In genomic region chr5:157266286-157267007, GRCh38 we compare ENCODE assay signal across 8 cellular contexts. TPM values are rescaled to one million over a fixed set of nuclear protein-coding genes. Genes with fewer than 3 reads are reported as not detected.
DNase-seq lines count a peak whose midpoint lies in the region; ATAC-seq and TF ChIP-seq lines count a peak whose summit lies in the region.

No MANE protein-coding gene starts in this region.

- ATAC-seq in CD4-positive, CD25-positive, alpha-beta regulatory T cell (ENCODE audit: low read depth in 2 of 2): peak; percentile 24 to 44
- ATAC-seq in GM19043 (IDR thresholded peaks at IDR 0.05; ENCODE audit: low read depth, unreplicated experiment) (peak; percentile 29), HG03196 (IDR thresholded peaks at IDR 0.05; ENCODE audit: unreplicated experiment) (peak; percentile 35), T-cell (replicated peaks in 1 of 4) (peak; percentile 36 to 55 (median 52)), lung (ENCODE audit: insufficient read depth, low FRiP score) (peak; percentile 35)

- peak overlapping the region; percentile 17 to 100 (median 92) for H3K27ac Mint-ChIP-seq in CD4-positive, CD25-positive, alpha-beta regulatory T cell
- peak overlapping the region; percentile 90 to 96 for H3K27ac Mint-ChIP-seq in T-cell

- no peaks in the 10 kb centered on the region for H3K27me3 Mint-ChIP-seq in CD4-positive, CD25-positive, alpha-beta regulatory T cell
- no peaks in the 10 kb centered on the region for H3K27me3 Mint-ChIP-seq in T-cell

- H3K27ac ChIP-seq in CD4-positive, CD25-positive, alpha-beta regulatory T cell (ENCODE audit: insufficient read depth, low read length, poor library complexity, severe bottlenecking): peak overlapping the region; percentile 97
- H3K27ac ChIP-seq in lung (ENCODE audit: low read depth in 1 of 2, low read length in 1 of 2): peak overlapping the region; percentile 67 to 76
- H3K27ac ChIP-seq in temporal lobe (ENCODE audit: low read depth, low read length): peak overlapping the region; percentile 58

- H3K4me3 Mint-ChIP-seq in CD4-positive, CD25-positive, alpha-beta regulatory T cell: peak overlapping the region; percentile 92 to 97 (median 96)
- peak overlapping the region; percentile 91 to 93 (median 92) for H3K4me3 Mint-ChIP-seq in T-cell

- H3K4me1 Mint-ChIP-seq in CD4-positive, CD25-positive, alpha-beta regulatory T cell: peaks cover 28 to 79% (median 54%) of the 10 kb centered on the region in 4 donors
- peaks cover 70 to 80% (median 78%) of the 10 kb centered on the region in 3 donors for H3K4me1 Mint-ChIP-seq in T-cell

- peaks cover 2% of the 10 kb centered on the region for H3K36me3 ChIP-seq in CD4-positive, CD25-positive, alpha-beta regulatory T cell (ENCODE audit: control insufficient read depth, insufficient read depth, low read length)
- no peaks in the 10 kb centered on the region for H3K36me3 ChIP-seq in lung (ENCODE audit: control insufficient read depth in 2 of 2, insufficient read depth in 2 of 2, low read length in 2 of 2)

- CTCF ChIA-PET in T-cell (lab: Charles Lee): interaction anchor here in 1 of 2 donors (1.1 to 2.3 kb wide), 6 partner anchors 13 to 124 kb away, joined by 3 to 15 read pairs (median 6); partner anchors contain the start of genes ITK and MED7

- POLR2A ChIA-PET in T-cell (lab: Charles Lee): interaction anchor here (0.6 to 2.6 kb wide), 3 partner anchors 13 to 121 kb away, joined by 3 to 9 read pairs (median 5); no protein-coding TSS in a partner anchor

- WGBS in lung, 2 donors: 3 to 4% methylated on average over 45 to 62 of the region's 62 CpGs

- DNase-seq in CD4-positive, CD25-positive, alpha-beta regulatory T cell: peak; percentile 52 to 62 (median 60)
- DNase-seq in T-cell: peak in 23 of 34 experiments; percentile 22 to 59 (median 43)
- no peak for DNase-seq in choroid plexus epithelial cell (ENCODE audit: low read depth)
- no peak for DNase-seq in lung (ENCODE audit: low spot score)
- no peak for DNase-seq in DMS153 (lab: John Stamatoyannopoulos, UW)

- peaks cover 21% of the 10 kb centered on the region for H3K36me3 Mint-ChIP-seq in CD4-positive, CD25-positive, alpha-beta regulatory T cell
- H3K36me3 Mint-ChIP-seq in T-cell: peaks cover 25% of the 10 kb centered on the region

- no peaks in the 10 kb centered on the region for H3K9me3 ChIP-seq in CD4-positive, CD25-positive, alpha-beta regulatory T cell (ENCODE audit: control insufficient read depth in 2 of 2, low read length in 2 of 2)
- no peaks in the 10 kb centered on the region for H3K9me3 ChIP-seq in lung (ENCODE audit: control insufficient read depth in 2 of 2, insufficient read depth in 1 of 2, low read length in 1 of 2)

- no peaks in the 10 kb centered on the region for H3K27me3 ChIP-seq in CD4-positive, CD25-positive, alpha-beta regulatory T cell (ENCODE audit: control insufficient read depth, insufficient read depth, low read length)
- no peaks in the 10 kb centered on the region for H3K27me3 ChIP-seq in lung (ENCODE audit: control insufficient read depth, insufficient read depth)

- H3K9me3 Mint-ChIP-seq in CD4-positive, CD25-positive, alpha-beta regulatory T cell: no peaks in the 10 kb centered on the region
- no peaks in the 10 kb centered on the region for H3K9me3 Mint-ChIP-seq in T-cell

- peaks cover 72% of the 10 kb centered on the region for H3K4me1 ChIP-seq in CD4-positive, CD25-positive, alpha-beta regulatory T cell (ENCODE audit: control insufficient read depth, insufficient read depth, low read length, poor library complexity, severe bottlenecking)
- peaks cover 8 to 10% of the 10 kb centered on the region in 2 donors for H3K4me1 ChIP-seq in lung (ENCODE audit: control insufficient read depth in 2 of 2, insufficient read depth in 2 of 2, low read length in 2 of 2)

- peak overlapping the region; percentile 91 for H3K4me3 ChIP-seq in CD4-positive, CD25-positive, alpha-beta regulatory T cell (ENCODE audit: low read depth, low read length)
- peak overlapping the region; percentile 57 for H3K4me3 ChIP-seq in choroid plexus epithelial cell (ENCODE audit: low read depth, low read length)
- peak overlapping the region; percentile 64 for H3K4me3 ChIP-seq in lung

- TF ChIP-seq CTCF in choroid plexus epithelial cell (conservative IDR thresholded peaks at IDR 0.05; ENCODE audit: low read depth, low read length) (no peak), lung (IDR thresholded peaks at IDR 0.05; ENCODE audit: control extremely low read depth, extremely low read depth) (no peak)

RNA-seq across cellular contexts. Expression of gene CYFIP2, which starts 0.5 kb away (rescaled TPM):
- total RNA-seq in CD4-positive, CD25-positive, alpha-beta regulatory T cell: 357 TPM
- 100 to 1,000 TPM; 332 to 383 (median 360) TPM for polyA plus RNA-seq in CD4-positive, CD25-positive, alpha-beta regulatory T cell
- total RNA-seq in T-cell (100 to 1,000 TPM; 362 to 497 (median 398) TPM), lung (10 to 100 TPM; 35.1 to 46.3 TPM), temporal lobe (78.2 TPM)
- polyA plus RNA-seq in lung: 10 to 100 TPM; 24.9 to 38.9 TPM

Comparison
In these comparisons a context has a peak if more than half of its experiments do, and no peak if none do; other contexts are left out.
1. DNase-seq: peak in CD4-positive, CD25-positive, alpha-beta regulatory T cell (3 of 3) and T-cell (23 of 34); none in choroid plexus epithelial cell (single experiment), lung (single experiment) and DMS153 (single experiment).
2. Peak in every context shown above with its lines, with median percentiles within 50 percentile points of each other: ATAC-seq, H3K27ac ChIP-seq and H3K4me3 ChIP-seq.